8 cellular contexts compared by ENCODE assay signal in the genomic region with DNA sequence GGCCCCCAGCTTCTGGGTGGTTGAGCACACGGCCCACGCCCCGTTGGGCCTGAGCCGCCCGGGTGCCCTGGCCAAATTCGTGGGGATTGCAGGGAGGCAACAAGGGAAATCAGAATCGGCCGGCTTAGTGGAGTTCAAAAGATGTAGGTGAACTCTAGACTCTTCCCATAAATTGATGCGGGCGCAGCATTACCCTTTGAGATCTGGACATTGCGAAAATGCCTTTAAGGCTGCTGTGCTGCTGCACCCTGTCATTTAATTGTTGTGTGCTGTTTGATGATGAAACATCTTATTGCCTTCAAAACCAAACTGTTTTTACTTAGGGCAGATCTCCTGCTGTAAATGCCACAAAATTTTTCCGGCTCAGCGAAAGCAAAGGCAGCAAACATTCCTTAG. TPM values are rescaled to one million over a fixed set of nuclear protein-coding genes. Genes with fewer than 3 reads are reported as not detected.
A peak's percentile ranks its signal among the peaks of the same experiment; 100 is the strongest.
DNase-seq lines count a peak whose midpoint lies in the region; ATAC-seq, FAIRE-seq and TF ChIP-seq lines count a peak whose summit lies in the region.

No MANE protein-coding gene starts in this region.

- 21% methylated on average over 13 of the region's 13 CpGs for WGBS in thymus

- H3K4me3 ChIP-seq in ACC112 (ENCODE audit: low read depth, low read length), result peak overlapping the region; percentile 90
- peak overlapping the region; percentile 58 for H3K4me3 ChIP-seq in kidney epithelial cell (ENCODE audit: low read depth, low read length)
- H3K4me3 ChIP-seq in thymus (ENCODE audit: low read length), result peak overlapping the region; percentile 74

- H3K27ac ChIP-seq in ACC112 (ENCODE audit: low read depth, low read length) (peak overlapping the region; percentile 9; the same call in 1 of the 2 replicates), angular gyrus (ENCODE audit: low read depth, low read length) (peak overlapping the region; percentile 62), thymus (ENCODE audit: low read depth) (no peak overlapping the region)

- H3K27me3 ChIP-seq in ACC112 (ENCODE audit: insufficient read depth, low read length) (no peaks in the 10 kb centered on the region), kidney epithelial cell (ENCODE audit: control insufficient read depth, insufficient read depth, low read length) (no peaks in the 10 kb centered on the region), thymus (ENCODE audit: control insufficient read depth, insufficient read depth) (no peaks in the 10 kb centered on the region)

- peak; percentile 10 for ATAC-seq in HG02870 (IDR thresholded peaks at IDR 0.05; ENCODE audit: unreplicated experiment)

- H3K9me3 ChIP-seq in thymus (ENCODE audit: control insufficient read depth), result no peaks in the 10 kb centered on the region

- H2AFZ ChIP-seq in ACC112 (ENCODE audit: low read length, unreplicated experiment), result peak overlapping the region; percentile 98

- no peak for TF ChIP-seq CTCF in kidney epithelial cell (IDR thresholded peaks at IDR 0.05; ENCODE audit: insufficient read depth, low read length, poor library complexity, severe bottlenecking)

- peaks cover 21% of the 10 kb centered on the region for H3K4me1 ChIP-seq in ACC112 (ENCODE audit: control insufficient read depth, insufficient read depth, low read length, unreplicated experiment)
- peaks cover 10% of the 10 kb centered on the region for H3K4me1 ChIP-seq in thymus (ENCODE audit: control insufficient read depth, insufficient read depth, low read length)

- DNase-seq in kidney epithelial cell (ENCODE audit: low read depth) (no peak), urothelium cell line (ENCODE audit: low spot score) (no peak), NCI-H510A (lab: John Stamatoyannopoulos, UW) (no peak), NCI-H1048 (lab: John Stamatoyannopoulos, UW) (no peak)

- peaks cover 5% of the 10 kb centered on the region for H3K79me2 ChIP-seq in ACC112 (ENCODE audit: control insufficient read depth, insufficient read depth, low read length, unreplicated experiment)

- FAIRE-seq in urothelium cell line (lab: Jason Lieb, UNC), result no peak

- no peaks in the 10 kb centered on the region for H3K36me3 ChIP-seq in ACC112 (ENCODE audit: insufficient read depth, low read length)
- no peaks in the 10 kb centered on the region for H3K36me3 ChIP-seq in kidney epithelial cell (ENCODE audit: control insufficient read depth, insufficient read depth, low read length)
- no peaks in the 10 kb centered on the region for H3K36me3 ChIP-seq in thymus (ENCODE audit: control insufficient read depth, insufficient read depth)

RNA-seq across cellular contexts. Expression of gene MPP1, which starts 0.4 kb away (rescaled TPM):
- total RNA-seq in kidney epithelial cell, result 7.7 and 9.3 TPM in 2 replicates
- polyA plus RNA-seq in thymus, result 70.0 TPM

RNA-seq across cellular contexts. Expression of gene SMIM9, which starts 28.8 kb away (rescaled TPM):
- not detected in 2 replicates for total RNA-seq in kidney epithelial cell
- polyA plus RNA-seq in thymus, result 0.07 TPM

RNA-seq across cellular contexts. Expression of gene DKC1, which starts 43.0 kb away (rescaled TPM):
- total RNA-seq in kidney epithelial cell, result 32.3 and 43.8 TPM in 2 replicates
- 34.0 TPM for polyA plus RNA-seq in thymus

RNA-seq across cellular contexts. Expression of gene GAB3, which starts 54.8 kb away (rescaled TPM):
- 0.42 and 0.82 TPM in 2 replicates for total RNA-seq in kidney epithelial cell
- 5.0 TPM for polyA plus RNA-seq in thymus
